ENCODE assay signal across 2 cellular contexts in genomic region chr7:43511769-43512515, GRCh38.
TF ChIP-seq lines count a peak whose summit lies in the region.

No MANE protein-coding gene starts in this region.

TF ChIP-seq in HepG2, 621 proteins besides CTCF, POLR2A, EP300 and RAD21:
- no peak for TF ChIP-seq ZNF784 (CRISPR knock-in tag; IDR thresholded peaks at IDR 0.05; ENCODE audit: borderline replicate concordance)
- TF ChIP-seq ZSCAN22 (CRISPR knock-in tag; IDR thresholded peaks at IDR 0.05), result no peak

TF ChIP-seq in K562, 482 proteins besides CTCF, POLR2A, EP300 and RAD21:
- TF ChIP-seq MEF2A (IDR thresholded peaks at IDR 0.05; ENCODE audit: control insufficient read depth, low read depth, low read length), result peak; percentile 49; the same call in 1 of the 2 replicates
- TF ChIP-seq TCF3 (CRISPR knock-in tag; IDR thresholded peaks at IDR 0.05), result peak; percentile 57
- no peak for TF ChIP-seq TBL1XR1 (IDR thresholded peaks at IDR 0.05; ENCODE audit: low read length in 2 of 2)
- TF ChIP-seq TEAD4 (IDR thresholded peaks at IDR 0.05; ENCODE audit: low read length), result peak; percentile 53
- TF ChIP-seq TEAD4 (CRISPR knock-in tag; IDR thresholded peaks at IDR 0.05; ENCODE audit: borderline replicate concordance), result no peak
- peak; percentile 30; the same call in 1 of the 2 replicates for TF ChIP-seq CBFA2T3 (IDR thresholded peaks at IDR 0.05)
- TF ChIP-seq TGIF2 (CRISPR knock-in tag; IDR thresholded peaks at IDR 0.05), result no peak
- TF ChIP-seq EGR1 (conservative IDR thresholded peaks at IDR 0.05), result peak; percentile 82
- TF ChIP-seq MEF2D (tag; conservative IDR thresholded peaks at IDR 0.05; ENCODE audit: low read depth), result peak; percentile 85
- no peak for TF ChIP-seq DPF2 (IDR thresholded peaks at IDR 0.05)
